ENCODE assay signal across 8 cellular contexts in genomic region chr21:45974073-45975016, GRCh38. TPM values are rescaled to one million over a fixed set of nuclear protein-coding genes. Genes with fewer than 3 reads are reported as not detected.
A peak's percentile ranks its signal among the peaks of the same experiment; 100 is the strongest.
DNase-seq lines count a peak whose midpoint lies in the region; ATAC-seq, FAIRE-seq and TF ChIP-seq lines count a peak whose summit lies in the region.

No MANE protein-coding gene starts in this region.

- H3K36me3 ChIP-seq in BLaER1 (no peaks in the 10 kb centered on the region), fibroblast of lung (ENCODE audit: control insufficient read depth, insufficient read depth, low read length) (no peaks in the 10 kb centered on the region)

- TF ChIP-seq CTCF in activated B cell treated with CpG ODN at 0.5 μM for 24 hours (IDR thresholded peaks at IDR 0.05) = no peak
- TF ChIP-seq CTCF in fibroblast of lung (conservative IDR thresholded peaks at IDR 0.05 in 1 of 2, IDR thresholded peaks at IDR 0.05 in 1 of 2; ENCODE audit: low read depth in 1 of 2, low read length in 2 of 2) = no peak

- H3K9me3 Mint-ChIP-seq in activated B cell treated with CpG ODN at 0.5 μM for 24 hours = no peaks in the 10 kb centered on the region

- no peak overlapping the region for H2AFZ ChIP-seq in fibroblast of lung (ENCODE audit: low read length)

- H3K27ac Mint-ChIP-seq in activated B cell treated with CpG ODN at 0.5 μM for 24 hours = no peak overlapping the region

- FAIRE-seq in H54 (lab: Jason Lieb, UNC) = no peak

- CTCF ChIA-PET in activated B cell treated with CpG ODN at 0.5 μM for 24 hours (lab: Charles Lee) = interaction anchor here (1.0 to 1.1 kb wide), 2 partner anchors 20 to 169 kb away, joined by 3 to 4 read pairs; no protein-coding TSS in a partner anchor

- H4K20me1 ChIP-seq in BLaER1 (peaks cover 11% of the 10 kb centered on the region; the same call in 1 of the 2 replicates), fibroblast of lung (ENCODE audit: control insufficient read depth, extremely low read depth, insufficient read depth, low read length) (no peaks in the 10 kb centered on the region)

- peak overlapping the region; percentile 82 for H3K4me3 Mint-ChIP-seq in activated B cell treated with CpG ODN at 0.5 μM for 24 hours

- H3K4me1 ChIP-seq in BLaER1 (peaks cover 61% of the 10 kb centered on the region), fibroblast of lung (ENCODE audit: control insufficient read depth, extremely low read depth, insufficient read depth, low read length) (peaks cover 39% of the 10 kb centered on the region)

- H3K27me3 ChIP-seq in BLaER1 (peaks cover 66% of the 10 kb centered on the region), fibroblast of lung (ENCODE audit: control insufficient read depth, insufficient read depth, low read length) (no peaks in the 10 kb centered on the region)

- H3K9me3 ChIP-seq in BLaER1 = no peaks in the 10 kb centered on the region
- H3K9me3 ChIP-seq in fibroblast of lung (ENCODE audit: control insufficient read depth, insufficient read depth, low read depth, low read length) = no peaks in the 10 kb centered on the region

- H3K9ac ChIP-seq in BLaER1 (peak overlapping the region; percentile 67), fibroblast of lung (ENCODE audit: insufficient read depth, low read length) (peak overlapping the region; percentile 83)

- no peaks in the 10 kb centered on the region for H3K36me3 Mint-ChIP-seq in activated B cell treated with CpG ODN at 0.5 μM for 24 hours (ENCODE audit: low read depth)

- peaks cover 25% of the 10 kb centered on the region for H3K27me3 Mint-ChIP-seq in activated B cell treated with CpG ODN at 0.5 μM for 24 hours

- H3K27ac ChIP-seq in BLaER1 (peak overlapping the region; percentile 53), fibroblast of lung (ENCODE audit: insufficient read depth, low read length) (peak overlapping the region; percentile 96)

- POLR2A ChIA-PET in activated B cell treated with CpG ODN at 0.5 μM for 24 hours (lab: Charles Lee) = no interaction called here

- H3K79me2 ChIP-seq in fibroblast of lung (ENCODE audit: control insufficient read depth, insufficient read depth, low read length) = no peaks in the 10 kb centered on the region

- TF ChIP-seq POLR2A in H54 (IDR thresholded peaks at IDR 0.05; ENCODE audit: low read depth, low read length) = peak; percentile 33

- DNase-seq in H54 (ENCODE audit: insufficient read length, low spot score) (peak; percentile 89), activated B cell treated with CpG ODN at 0.5 μM for 24 hours (no peak), fibroblast of lung (ENCODE audit: low read depth in 2 of 2) (peak; percentile 84), myocyte (ENCODE audit: low read depth) (peak; percentile 93), NCI-H128 (lab: John Stamatoyannopoulos, UW; ENCODE audit: unreplicated experiment) (no peak)

- intact Hi-C loops in activated B cell treated with CpG ODN at 0.5 μM for 24 hours (cut with micrococcal nuclease) = loop anchor here (5.0 kb wide), 3 partner anchors 173 to 353 kb away; partner anchors contain the start of gene LSS

- peak; percentile 48 for ATAC-seq in activated B cell treated with CpG ODN at 0.5 μM for 24 hours (ENCODE audit: low read depth)
- no peak for ATAC-seq in GM18511 (IDR thresholded peaks at IDR 0.05; ENCODE audit: unreplicated experiment)
- no peak for ATAC-seq in GM19463 (IDR thresholded peaks at IDR 0.05; ENCODE audit: unreplicated experiment)

- H3K4me2 ChIP-seq in BLaER1 (peak overlapping the region; percentile 97), fibroblast of lung (ENCODE audit: extremely low read depth, insufficient read depth, low read length) (peak overlapping the region; percentile 78)

- H3K4me3 ChIP-seq in BLaER1 = peak overlapping the region; percentile 66
- H3K4me3 ChIP-seq in fibroblast of lung (replicated peaks in 1 of 4; ENCODE audit: control extremely low read depth in 1 of 4, insufficient read depth in 1 of 4, low read depth in 3 of 4, low read length in 4 of 4) = peak overlapping the region; percentile 19 to 58 (median 30)

- H3K4me1 Mint-ChIP-seq in activated B cell treated with CpG ODN at 0.5 μM for 24 hours = peaks cover 6% of the 10 kb centered on the region

RNA-seq across cellular contexts. Expression of gene COL6A1, which starts 7.2 kb away (rescaled TPM):
- total RNA-seq in activated B cell treated with CpG ODN at 0.5 μM for 24 hours (0.11 TPM in 1 of 2 replicates, not detected in the other), fibroblast of lung (623 and 645 TPM in 2 replicates), myocyte (678 and 866 TPM in 2 replicates)
- polyA plus RNA-seq in fibroblast of lung = 621 and 1,137 TPM in 2 replicates
- 1,146 and 2,228 TPM in 2 replicates for polyA plus RNA-seq in fibroblast of lung (2012)
- 1,147 and 1,843 TPM in 2 replicates for polyA minus RNA-seq in fibroblast of lung (ENCODE audit: low replicate concordance)
- 278 TPM for polyA plus RNA-seq in myocyte (2012)

Comparison
In these comparisons a context has a peak if more than half of its experiments do, and no peak if none do; other contexts are left out.
1. DNase-seq: peak in H54 (single experiment), fibroblast of lung (2 of 2) and myocyte (single experiment); none in activated B cell treated with CpG ODN at 0.5 μM for 24 hours (single experiment) and NCI-H128 (single experiment).
2. RNA of gene COL6A1, which starts 7.2 kb away (total RNA-seq): 678 to 866 TPM in myocyte and 623 to 645 TPM in fibroblast of lung; 0.11 TPM in activated B cell treated with CpG ODN at 0.5 μM for 24 hours; every median in the first group is over 100 times any median in the second.